8 cellular contexts compared by ENCODE assay signal in genomic region chr15:66251790-66252355, GRCh38. TPM values are rescaled to one million over a fixed set of nuclear protein-coding genes. Genes with fewer than 3 reads are reported as not detected.
DNase-seq lines count a peak whose midpoint lies in the region; ATAC-seq and TF ChIP-seq lines count a peak whose summit lies in the region.

No MANE protein-coding gene starts in this region.

- WGBS in stomach, 5 donors: 5 to 20% (median 9%) methylated on average over 14 to 41 of the region's 41 CpGs

- H3K27me3 ChIP-seq in SJCRH30: no peaks in the 10 kb centered on the region
- peaks cover 6 to 74% (median 53%) of the 10 kb centered on the region in 3 donors for H3K27me3 ChIP-seq in stomach

- no peaks in the 10 kb centered on the region for H3K36me3 ChIP-seq in SJCRH30
- no peaks in the 10 kb centered on the region for H3K36me3 ChIP-seq in stomach

- no peak for ATAC-seq in GM19395 (IDR thresholded peaks at IDR 0.05; ENCODE audit: unreplicated experiment)

- H3K27me3 Mint-ChIP-seq in activated CD4-positive, alpha-beta T cell treated with anti-CD3 and anti-CD28 coated beads, Interleukin-2, amount 10 ng/mL, durations not matched to agents 7 days and 5 days: peaks cover 77% of the 10 kb centered on the region

- peak overlapping the region; percentile 40 for H3K4me3 Mint-ChIP-seq in activated CD4-positive, alpha-beta T cell treated with anti-CD3 and anti-CD28 coated beads, Interleukin-2, amount 10 ng/mL, durations not matched to agents 7 days and 5 days

- H3K27ac ChIP-seq in SJCRH30 (no peak overlapping the region), stomach (no peak overlapping the region)

- no peak for TF ChIP-seq CTCF in stomach (IDR thresholded peaks at IDR 0.05)

- no peak overlapping the region for H3K27ac Mint-ChIP-seq in activated CD4-positive, alpha-beta T cell treated with anti-CD3 and anti-CD28 coated beads, Interleukin-2, amount 10 ng/mL, durations not matched to agents 7 days and 5 days

- TF ChIP-seq POLR2A in stomach (IDR thresholded peaks at IDR 0.05): no peak

- no peak for DNase-seq in activated CD4-positive, alpha-beta T cell treated with anti-CD3 and anti-CD28 coated beads, Interleukin-2, amount 10 ng/mL, durations not matched to agents 7 days and 5 days
- no peak for DNase-seq in activated CD4-positive, alpha-beta T cell treated with anti-CD3 and anti-CD28 coated beads for 48 hours
- DNase-seq in SJCRH30 (peak; percentile 68 to 75), stomach (no peak), DMS114 treated with DMSO at 0.1 percent for 48 hours (lab: John Stamatoyannopoulos, UW; ENCODE audit: unreplicated experiment) (no peak), SKM-1 (lab: John Stamatoyannopoulos, UW; ENCODE audit: unreplicated experiment) (no peak)

- H3K9me3 ChIP-seq in SJCRH30 (replicated peaks): no peaks in the 10 kb centered on the region
- no peaks in the 10 kb centered on the region for H3K9me3 ChIP-seq in stomach

- no peaks in the 10 kb centered on the region for H3K9me3 Mint-ChIP-seq in activated CD4-positive, alpha-beta T cell treated with anti-CD3 and anti-CD28 coated beads, Interleukin-2, amount 10 ng/mL, durations not matched to agents 7 days and 5 days

- TF ChIP-seq EP300 in stomach (IDR thresholded peaks at IDR 0.05): no peak

- H3K4me3 ChIP-seq in SJCRH30: peak overlapping the region; percentile 63
- peak overlapping the region; percentile 35 for H3K4me3 ChIP-seq in iPS-11a (ENCODE audit: low read depth, low read length)
- H3K4me3 ChIP-seq in stomach: peak overlapping the region; percentile 51 to 79 (median 56)

- peaks cover 8% of the 10 kb centered on the region for H3K4me1 ChIP-seq in SJCRH30
- H3K4me1 ChIP-seq in stomach: peaks cover 26 to 35% (median 32%) of the 10 kb centered on the region in 4 donors

- no peaks in the 10 kb centered on the region for H3K36me3 Mint-ChIP-seq in activated CD4-positive, alpha-beta T cell treated with anti-CD3 and anti-CD28 coated beads, Interleukin-2, amount 10 ng/mL, durations not matched to agents 7 days and 5 days (ENCODE audit: low read depth)

- peaks cover 19% of the 10 kb centered on the region for H3K4me1 Mint-ChIP-seq in activated CD4-positive, alpha-beta T cell treated with anti-CD3 and anti-CD28 coated beads, Interleukin-2, amount 10 ng/mL, durations not matched to agents 7 days and 5 days

- intact Hi-C loops in stomach (cut with DNase I; ENCODE audit: low total_unique reads): no loop called here

- CTCF ChIA-PET in activated CD4-positive, alpha-beta T cell treated with anti-CD3 and anti-CD28 coated beads, Interleukin-2, amount 10 ng/mL, durations not matched to agents 7 days and 5 days (lab: Charles Lee): interaction anchor here (0.6 to 1.8 kb wide), 3 partner anchors 35 to 42 kb away, joined by 3 to 4 read pairs (median 3); partner anchors contain the start of gene DIS3L

- POLR2A ChIA-PET in activated CD4-positive, alpha-beta T cell treated with anti-CD3 and anti-CD28 coated beads, Interleukin-2, amount 10 ng/mL, durations not matched to agents 7 days and 5 days (lab: Charles Lee): interaction anchor here (0.6 kb wide), 1 partner anchor 381 kb away, joined by 4 read pairs; no protein-coding TSS in a partner anchor

RNA-seq across cellular contexts. Expression of gene MEGF11, which starts 1.7 kb away (rescaled TPM):
- not detected for total RNA-seq in activated CD4-positive, alpha-beta T cell treated with anti-CD3 and anti-CD28 coated beads, Interleukin-2, amount 10 ng/mL, durations not matched to agents 7 days and 5 days
- 7.3 and 8.7 TPM in 2 replicates for total RNA-seq in SJCRH30 (2014; rRNA removed; shearing (Covaris generic))
- under 1 TPM in 1 of 5 donors, not detected in 4; 0.92 TPM for total RNA-seq in stomach
- polyA plus RNA-seq in stomach: under 1 TPM; 0.05 to 0.15 (median 0.12) TPM

RNA-seq across cellular contexts. Expression of gene DIS3L, which starts 41.5 kb away (rescaled TPM):
- total RNA-seq in activated CD4-positive, alpha-beta T cell treated with anti-CD3 and anti-CD28 coated beads, Interleukin-2, amount 10 ng/mL, durations not matched to agents 7 days and 5 days: 10 to 100 TPM; 31.2 to 35.6 TPM
- total RNA-seq in SJCRH30 (2014; rRNA removed; shearing (Covaris generic)): 123 and 138 TPM in 2 replicates
- 10 to 100 TPM; 12.8 to 35.1 (median 20.9) TPM for total RNA-seq in stomach
- polyA plus RNA-seq in stomach: 10 to 100 TPM in 2 of 3 donors, 1 to 10 TPM in 1; 8.8 to 12.5 (median 11.8) TPM

Comparison
In these comparisons a context has a peak if more than half of its experiments do, and no peak if none do; other contexts are left out.
1. DNase-seq: peak in SJCRH30 (2 of 2); none in activated CD4-positive, alpha-beta T cell treated with anti-CD3 and anti-CD28 coated beads, Interleukin-2, amount 10 ng/mL, durations not matched to agents 7 days and 5 days (single experiment), activated CD4-positive, alpha-beta T cell treated with anti-CD3 and anti-CD28 coated beads for 48 hours (single experiment), stomach (single experiment), DMS114 treated with DMSO at 0.1 percent for 48 hours (single experiment) and SKM-1 (single experiment).
2. Peak in every context shown above with its lines, with median percentiles within 50 percentile points of each other: H3K4me3 ChIP-seq.